ENCODE assay signal across 25 cellular contexts in the genomic region with DNA sequence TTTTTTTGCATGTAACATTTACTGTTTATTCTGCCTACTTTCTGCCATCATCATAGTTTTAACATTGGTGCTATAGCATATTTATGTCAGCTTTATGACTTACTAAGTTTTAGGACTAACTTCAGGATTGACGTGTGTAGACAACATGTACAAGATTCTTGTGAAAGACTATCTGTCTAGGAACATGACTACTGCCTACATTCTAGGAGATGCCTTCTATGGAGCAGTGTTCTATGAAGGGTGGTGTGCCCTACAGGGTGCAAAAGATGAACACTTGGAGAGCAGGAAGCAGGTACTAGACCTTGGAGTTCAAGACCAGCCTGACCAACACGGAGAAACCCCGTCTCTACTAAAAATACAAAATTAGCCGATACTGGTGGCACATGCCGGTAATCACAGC.
"Had no signal": no experiment of that assay in that cellular context is flagged by ENCODE, and none has a peak within 500 bp of the region (broad histone marks: within the 10 kb centered on the region; RNA-seq: fewer than 3 reads in every experiment).

No MANE protein-coding gene starts in this region.

- H3K9me3 Mint-ChIP-seq: naive thymus-derived CD4-positive, alpha-beta T cell; natural killer cell; nephron; neural progenitor cell; stimulated activated effector memory CD8-positive, alpha-beta T cell treated with anti-CD3 and anti-CD28 coated beads, Interleukin-12 subunit alpha, Interleukin-12 subunit beta, amount 100 ng/mL, for 72 hours; stimulated activated naive B cell treated with anti-CD40 and anti-IgM and Interleukin-4, amounts not matched to agents 10 μg/mL and 1 μg/mL and 100 μg/mL, for 72 hours; stimulated activated naive CD8-positive, alpha-beta T cell treated with anti-CD3 and anti-CD28 coated beads, Interleukin-15, Interleukin-2, amounts not matched to agents 100 ng/mL and 50 ng/mL, for 24 hours had no signal

- H3K4me1 Mint-ChIP-seq: stimulated activated effector memory CD8-positive, alpha-beta T cell treated with anti-CD3 and anti-CD28 coated beads, Interleukin-12 subunit alpha, Interleukin-12 subunit beta, amount 100 ng/mL, for 72 hours had no signal

- H3K4me3 ChIP-seq: neural progenitor cell, pancreas, psoas muscle, right lobe of liver, sigmoid colon, stomach, thoracic aorta, thyroid gland, tibial nerve, upper lobe of left lung, vagina had no signal

- DNase-seq: naive thymus-derived CD4-positive, alpha-beta T cell; natural killer cell; nucleus accumbens; pancreas; psoas muscle; right cardiac atrium; right lobe of liver; sigmoid colon; small intestine; stimulated activated CD4-positive, alpha-beta T cell treated with anti-CD3 and anti-CD28 coated beads, Interleukin-15, amount 100 ng/mL, for 24 hours; stimulated activated CD4-positive, alpha-beta T cell treated with anti-CD3 and anti-CD28 coated beads, Interleukin-2, amount 100 ng/mL, for 24 hours; stimulated activated CD4-positive, alpha-beta T cell treated with anti-CD3 and anti-CD28 coated beads, Interleukin-2, amount 100 ng/mL, for 48 hours; stimulated activated CD4-positive, alpha-beta T cell treated with anti-CD3 and anti-CD28 coated beads, Interleukin-4, amount 100 ng/mL, for 24 hours; stimulated activated naive B cell treated with anti-CD40 and anti-IgM and Interleukin-4, amounts not matched to agents 10 μg/mL and 1 μg/mL and 100 μg/mL, for 72 hours; stimulated activated naive CD4-positive, alpha-beta T cell treated with Interleukin-2 at 50 U/mL for 16 hours; stomach; thyroid gland; upper lobe of left lung had no signal

- H3K27me3 ChIP-seq: neural progenitor cell, pancreas, right lobe of liver, sigmoid colon, stomach, thyroid gland, tibial nerve, upper lobe of left lung, vagina had no signal

- H3K27ac Mint-ChIP-seq: naive thymus-derived CD4-positive, alpha-beta T cell; natural killer cell; nephron; neural progenitor cell; stimulated activated effector memory CD8-positive, alpha-beta T cell treated with anti-CD3 and anti-CD28 coated beads, Interleukin-12 subunit alpha, Interleukin-12 subunit beta, amount 100 ng/mL, for 72 hours; stimulated activated naive B cell treated with anti-CD40 and anti-IgM and Interleukin-4, amounts not matched to agents 10 μg/mL and 1 μg/mL and 100 μg/mL, for 72 hours; stimulated activated naive CD8-positive, alpha-beta T cell treated with anti-CD3 and anti-CD28 coated beads, Interleukin-15, Interleukin-2, amounts not matched to agents 100 ng/mL and 50 ng/mL, for 24 hours had no signal

- H3K27me3 Mint-ChIP-seq: stimulated activated naive B cell treated with anti-CD40 and anti-IgM and Interleukin-4, amounts not matched to agents 10 μg/mL and 1 μg/mL and 100 μg/mL, for 72 hours; stimulated activated naive CD8-positive, alpha-beta T cell treated with anti-CD3 and anti-CD28 coated beads, Interleukin-15, Interleukin-2, amounts not matched to agents 100 ng/mL and 50 ng/mL, for 24 hours had no signal

- H3K27ac ChIP-seq: neural progenitor cell, pancreas, psoas muscle, right lobe of liver, sigmoid colon, thoracic aorta, thyroid gland, tibial nerve, upper lobe of left lung, vagina had no signal

- H3K4me3 Mint-ChIP-seq: naive thymus-derived CD4-positive, alpha-beta T cell; natural killer cell; nephron; neural progenitor cell; stimulated activated effector memory CD8-positive, alpha-beta T cell treated with anti-CD3 and anti-CD28 coated beads, Interleukin-12 subunit alpha, Interleukin-12 subunit beta, amount 100 ng/mL, for 72 hours; stimulated activated naive B cell treated with anti-CD40 and anti-IgM and Interleukin-4, amounts not matched to agents 10 μg/mL and 1 μg/mL and 100 μg/mL, for 72 hours; stimulated activated naive CD8-positive, alpha-beta T cell treated with anti-CD3 and anti-CD28 coated beads, Interleukin-15, Interleukin-2, amounts not matched to agents 100 ng/mL and 50 ng/mL, for 24 hours had no signal

- H3K9me3 ChIP-seq: pancreas, psoas muscle, right lobe of liver, sigmoid colon, stomach, thoracic aorta, thyroid gland, tibial nerve, upper lobe of left lung, vagina had no signal

- H3K4me2 ChIP-seq: neural progenitor cell had no signal

- H3K36me3 Mint-ChIP-seq: naive thymus-derived CD4-positive, alpha-beta T cell; natural killer cell; stimulated activated effector memory CD8-positive, alpha-beta T cell treated with anti-CD3 and anti-CD28 coated beads, Interleukin-12 subunit alpha, Interleukin-12 subunit beta, amount 100 ng/mL, for 72 hours; stimulated activated naive B cell treated with anti-CD40 and anti-IgM and Interleukin-4, amounts not matched to agents 10 μg/mL and 1 μg/mL and 100 μg/mL, for 72 hours had no signal

- H3K36me3 ChIP-seq: neural progenitor cell, pancreas, right lobe of liver, sigmoid colon, stomach, thoracic aorta, thyroid gland, tibial nerve, upper lobe of left lung, vagina had no signal
